Comparison of ENCODE assay signal across 8 cellular contexts in the genomic region with DNA sequence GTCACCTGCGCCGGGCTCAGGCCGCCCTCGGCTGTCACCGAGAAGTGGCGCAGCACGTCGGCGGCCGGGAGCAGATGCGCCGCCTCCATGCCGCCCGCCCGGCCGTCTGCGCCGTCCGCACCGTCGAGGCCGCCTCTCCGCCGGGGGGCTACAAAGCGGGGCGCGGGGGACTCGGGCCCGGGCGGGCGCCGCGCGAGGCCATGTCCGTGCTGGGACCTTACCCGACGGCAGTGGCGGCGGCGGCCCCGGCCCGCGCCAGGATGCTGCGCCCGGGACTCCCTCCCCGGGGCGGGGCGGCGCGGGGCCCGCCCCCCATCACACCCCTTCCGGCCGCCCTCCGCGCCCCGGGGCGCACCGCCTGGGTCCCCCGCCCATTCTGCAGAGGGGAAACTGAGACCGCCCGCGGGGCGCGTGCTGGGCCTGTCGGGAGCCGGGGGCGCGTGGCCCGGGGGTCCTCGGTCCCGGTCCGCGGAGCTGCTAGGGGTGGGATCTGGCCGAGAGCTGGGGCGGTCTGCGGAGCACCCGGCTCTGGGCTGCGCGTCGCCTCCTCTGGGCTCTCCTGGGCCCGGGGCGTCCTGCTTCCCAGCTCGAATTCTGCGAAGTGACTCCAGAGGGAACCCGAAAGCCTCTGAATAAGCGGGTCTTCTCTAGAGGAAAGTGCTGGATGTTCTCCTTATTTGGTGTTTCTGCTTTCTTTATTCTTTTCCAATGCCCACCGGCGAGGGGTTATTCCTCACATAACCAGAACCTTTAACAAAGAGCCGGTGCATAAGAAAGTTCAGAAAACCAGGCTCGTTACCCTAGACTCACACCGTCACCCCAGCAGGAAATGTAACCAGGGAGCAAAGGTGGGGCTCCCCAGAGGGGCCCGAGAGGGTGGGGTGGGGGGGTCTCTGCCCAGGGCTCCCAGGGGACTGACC. TPM values are rescaled to one million over a fixed set of nuclear protein-coding genes. Genes with fewer than 3 reads are reported as not detected.
A peak's percentile ranks its signal among the peaks of the same experiment; 100 is the strongest.
DNase-seq lines count a peak whose midpoint lies in the region; ATAC-seq and TF ChIP-seq lines count a peak whose summit lies in the region.

A gene (minus strand): TSS at position 235 of the 920 bp plus-strand sequence. CDS start 146 bp downstream, at position 89.

- peak within 1 kb of the TSS; percentile 80 for H3K4me2 ChIP-seq in fibroblast of lung (ENCODE audit: extremely low read depth, insufficient read depth, low read length)
- peak within 1 kb of the TSS; percentile 36 for H3K4me2 ChIP-seq in parathyroid adenoma (ENCODE audit: low read length)

- DNase-seq in DMS114 treated with DMSO at 0.1 percent for 48 hours (lab: John Stamatoyannopoulos, UW; ENCODE audit: unreplicated experiment) (peak; percentile 12), NCI-H146 (lab: John Stamatoyannopoulos, UW) (peak; percentile 71), fibroblast of lung (ENCODE audit: low read depth in 2 of 2) (no peak), vagina (ENCODE audit: extremely low spot score in 2 of 2) (no peak), SK-N-DZ (ENCODE audit: low spot score) (no peak)
- DNase-seq in activated CD8-positive, alpha-beta memory T cell treated with anti-CD3 and anti-CD28 coated beads, Interleukin-2, amount 50 U/mL, for 48 hours: peak; percentile 86

- no peaks in the 10 kb centered on the region for H3K9me3 ChIP-seq in fibroblast of lung (ENCODE audit: control insufficient read depth, insufficient read depth, low read depth, low read length)
- no peaks in the 10 kb centered on the region for H3K9me3 ChIP-seq in parathyroid adenoma (ENCODE audit: control insufficient read depth, low read length)
- H3K9me3 ChIP-seq in vagina: no peaks in the 10 kb centered on the region

- no peaks in the 10 kb centered on the region for H3K36me3 ChIP-seq in fibroblast of lung (ENCODE audit: control insufficient read depth, insufficient read depth, low read length)
- no peaks in the 10 kb centered on the region for H3K36me3 ChIP-seq in parathyroid adenoma (ENCODE audit: control insufficient read depth, insufficient read depth, low read length)
- no peaks in the 10 kb centered on the region for H3K36me3 ChIP-seq in vagina

- no peaks in the 10 kb centered on the region for H3K79me2 ChIP-seq in fibroblast of lung (ENCODE audit: control insufficient read depth, insufficient read depth, low read length)
- no peaks in the 10 kb centered on the region for H3K79me2 ChIP-seq in parathyroid adenoma

- H3K4me3 ChIP-seq in fibroblast of lung (replicated peaks in 1 of 4; ENCODE audit: control extremely low read depth in 1 of 4, insufficient read depth in 1 of 4, low read depth in 3 of 4, low read length in 4 of 4): peak within 1 kb of the TSS in 3 of 4 experiments; percentile 7 to 51 (median 33)
- H3K4me3 ChIP-seq in parathyroid adenoma (ENCODE audit: low read depth, low read length): peak within 1 kb of the TSS; percentile 37
- H3K4me3 ChIP-seq in vagina: peak within 1 kb of the TSS; percentile 45 to 56

- peak within 1 kb of the TSS; percentile 59 for H2AFZ ChIP-seq in fibroblast of lung (ENCODE audit: low read length)
- H2AFZ ChIP-seq in parathyroid adenoma: peak within 1 kb of the TSS; percentile 19

- TF ChIP-seq CTCF in fibroblast of lung (conservative IDR thresholded peaks at IDR 0.05 in 1 of 2, IDR thresholded peaks at IDR 0.05 in 1 of 2; ENCODE audit: low read depth in 1 of 2, low read length in 2 of 2): no peak
- TF ChIP-seq CTCF in parathyroid adenoma (IDR thresholded peaks at IDR 0.05): no peak
- TF ChIP-seq CTCF in vagina (IDR thresholded peaks at IDR 0.05): no peak

- H4K20me1 ChIP-seq in fibroblast of lung (ENCODE audit: control insufficient read depth, extremely low read depth, insufficient read depth, low read length): no peaks in the 10 kb centered on the region

- H3K27ac ChIP-seq in fibroblast of lung (ENCODE audit: insufficient read depth, low read length) (no peak within 1 kb of the TSS), parathyroid adenoma (no peak within 1 kb of the TSS), vagina (peak within 1 kb of the TSS; percentile 21)

- H3K27me3 ChIP-seq in fibroblast of lung (ENCODE audit: control insufficient read depth, insufficient read depth, low read length) (peaks cover 13% of the 10 kb centered on the region), parathyroid adenoma (ENCODE audit: control insufficient read depth, insufficient read depth, low read length) (no peaks in the 10 kb centered on the region), vagina (no peaks in the 10 kb centered on the region)

- H3K4me1 ChIP-seq in fibroblast of lung (ENCODE audit: control insufficient read depth, extremely low read depth, insufficient read depth, low read length) (peaks cover 1% of the 10 kb centered on the region), parathyroid adenoma (no peaks in the 10 kb centered on the region), vagina (peaks cover 15% of the 10 kb centered on the region)

- no peak for TF ChIP-seq POLR2A in vagina (IDR thresholded peaks at IDR 0.05)

- peak; percentile 37 for ATAC-seq in GM21447 (IDR thresholded peaks at IDR 0.05; ENCODE audit: unreplicated experiment)

- H3K9ac ChIP-seq in fibroblast of lung (ENCODE audit: insufficient read depth, low read length) (no peak within 1 kb of the TSS), parathyroid adenoma (no peak within 1 kb of the TSS)

- intact Hi-C loops in vagina (cut with DNase I): no loop called here

RNA-seq across cellular contexts. Expression of the gene that starts here (rescaled TPM):
- total RNA-seq in fibroblast of lung: 5.9 and 12.4 TPM in 2 replicates
- 0.25 and 1.3 TPM in 2 replicates for polyA plus RNA-seq in fibroblast of lung
- polyA plus RNA-seq in fibroblast of lung (2012): 0.71 and 2.3 TPM in 2 replicates
- polyA minus RNA-seq in fibroblast of lung (ENCODE audit: low replicate concordance): 2.0 and 3.7 TPM in 2 replicates
- total RNA-seq in vagina: 15.5 TPM
- polyA plus RNA-seq in SK-N-DZ (2014; cell fraction: cytosol; rRNA removed): 0.67 and 1.9 TPM in 2 replicates
- polyA plus RNA-seq in SK-N-DZ (2014; cell fraction: nucleus; rRNA removed): 0.70 and 0.73 TPM in 2 replicates

Comparison
In these comparisons a context has a peak if more than half of its experiments do, and no peak if none do; other contexts are left out.
1. DNase-seq: peak in DMS114 treated with DMSO at 0.1 percent for 48 hours (single experiment), NCI-H146 (single experiment) and activated CD8-positive, alpha-beta memory T cell treated with anti-CD3 and anti-CD28 coated beads, Interleukin-2, amount 50 U/mL, for 48 hours (single experiment); none in fibroblast of lung (0 of 2), vagina (0 of 2) and SK-N-DZ (single experiment).
2. Peak in every context shown above with its lines, with median percentiles within 50 percentile points of each other: H3K4me3 ChIP-seq.